Comparison of ENCODE assay signal across 1 cellular context in genomic region chr17:65055280-65055707, GRCh38.
TF ChIP-seq lines count a peak whose summit lies in the region.

No MANE protein-coding gene starts in this region.

TF ChIP-seq in H1, 55 proteins besides CTCF, POLR2A, EP300 and RAD21 (continued from another document):
- peak; percentile 68 for TF ChIP-seq SAP30 (IDR thresholded peaks at IDR 0.05; ENCODE audit: insufficient read depth, insufficient replicate concordance, low read length)
- TF ChIP-seq RBBP5 (IDR thresholded peaks at IDR 0.05; ENCODE audit: borderline replicate concordance, low read depth, low read length): 0 out of 2 replicates have a peak, but pooled peaks have one; percentile 12
- TF ChIP-seq FOSL1 (IDR thresholded peaks at IDR 0.05; ENCODE audit: insufficient read depth, low read depth, low read length): no peak
- no peak for TF ChIP-seq SIN3A (conservative IDR thresholded peaks at IDR 0.05 in 1 of 2, IDR thresholded peaks at IDR 0.05 in 1 of 2; ENCODE audit: low read depth in 1 of 2, low read length in 2 of 2)
